ENCODE assay signal across 10 cellular contexts in the genomic region with DNA sequence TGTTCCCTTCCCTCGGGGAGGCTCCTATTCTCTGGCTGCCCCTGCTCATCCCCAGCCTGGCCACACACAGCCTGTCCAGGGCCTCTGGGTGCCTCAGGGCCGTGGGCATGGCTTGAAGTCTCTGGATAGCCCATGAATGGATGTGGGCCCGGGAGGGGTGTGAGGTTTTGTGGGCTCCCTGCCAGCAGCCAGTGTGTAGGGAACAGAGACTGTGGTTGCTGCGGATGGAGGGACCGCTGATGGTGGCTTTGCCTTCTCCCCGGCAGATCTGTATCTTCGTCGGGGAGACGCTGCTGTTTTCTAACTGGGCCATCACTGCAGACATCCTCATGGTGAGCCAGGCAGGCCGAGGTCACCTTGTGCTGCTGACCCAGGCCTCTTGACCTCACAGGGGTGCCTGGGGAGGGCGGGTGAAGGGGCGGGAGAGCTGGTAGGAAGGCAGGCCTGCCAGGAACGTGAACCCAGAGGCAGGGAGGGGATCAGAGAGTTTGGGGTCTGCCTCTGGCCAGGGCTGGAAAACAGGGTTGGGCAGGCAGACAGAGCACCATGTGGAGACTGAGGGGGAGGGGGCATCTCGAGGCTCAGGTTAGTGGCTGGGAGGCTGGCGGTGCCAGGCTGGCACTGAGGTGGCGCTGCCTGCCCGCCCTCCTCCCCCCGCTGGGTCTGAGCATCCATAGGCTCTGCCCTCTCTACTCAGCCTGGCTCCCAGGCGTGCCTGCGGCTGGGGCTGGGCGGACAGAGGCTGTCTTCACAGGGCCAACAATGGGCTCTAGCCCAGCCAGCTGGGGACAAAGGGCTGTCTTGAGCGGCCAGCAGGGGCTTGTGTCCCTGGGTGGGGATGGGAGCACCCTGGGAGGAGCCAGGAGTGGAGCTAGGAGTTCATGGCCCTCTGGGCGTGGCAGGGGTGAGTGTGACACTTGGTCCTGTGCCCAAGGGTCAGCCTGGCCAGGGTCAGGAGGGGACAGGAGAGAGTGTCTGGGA. TPM values are rescaled to one million over a fixed set of nuclear protein-coding genes. Genes with fewer than 3 reads are reported as not detected.
A peak's percentile ranks its signal among the peaks of the same experiment; 100 is the strongest.
DNase-seq lines count a peak whose midpoint lies in the region; ATAC-seq and TF ChIP-seq lines count a peak whose summit lies in the region.
"Had no signal": no experiment of that assay in that cellular context is flagged by ENCODE, and none has a peak within 500 bp of the region (broad histone marks: within the 10 kb centered on the region; RNA-seq: fewer than 3 reads in every experiment).

No MANE protein-coding gene starts in this region.

- H3K36me3 ChIP-seq in skeletal muscle tissue (ENCODE audit: control insufficient read depth in 3 of 3, insufficient read depth in 3 of 3, low read length in 3 of 3): peaks cover under 1 to 4% (median 3%) of the 10 kb centered on the region in 3 donors

- peak; percentile 2 for ATAC-seq in left ventricle myocardium superior
- ATAC-seq in activated CD4-positive, CD25-positive, alpha-beta regulatory T cell treated with anti-CD3 and anti-CD28 coated beads, Interleukin-2, amount 50 U/mL, for 24 hours: no peak
- no peak for ATAC-seq in HG02938 (IDR thresholded peaks at IDR 0.05; ENCODE audit: unreplicated experiment)
- ATAC-seq: body of pancreas had no signal

- POLR2A ChIA-PET in RWPE1 (lab: Yijun Ruan, JAX; ENCODE audit: low non-redundant PET): no interaction called here

- peak; percentile 22 for DNase-seq in NCI-H2107 treated with DMSO at 0.1 percent for 48 hours (lab: John Stamatoyannopoulos, UW; ENCODE audit: unreplicated experiment)
- no peak for DNase-seq in NCI-H2107 (lab: John Stamatoyannopoulos, UW)
- DNase-seq in RWPE1 (ENCODE audit: low spot score): no peak
- DNase-seq in left ventricle myocardium superior: no peak
- no peak for DNase-seq in D341Med (ENCODE audit: low spot score)

- intact Hi-C loops in left ventricle myocardium superior (cut with micrococcal nuclease): no loop called here

- H3K4me3 ChIP-seq in skeletal muscle tissue (ENCODE audit: low read length in 3 of 3): no peak overlapping the region
- H3K4me3 ChIP-seq: body of pancreas had no signal

- TF ChIP-seq CTCF in RWPE1 (conservative IDR thresholded peaks at IDR 0.05; ENCODE audit: low read depth): no peak

- CTCF ChIA-PET in RWPE1 (lab: Yijun Ruan, JAX): no interaction called here

- H3K27me3 ChIP-seq in skeletal muscle tissue (ENCODE audit: control insufficient read depth in 3 of 3, insufficient read depth in 3 of 3, low read length in 3 of 3): peaks cover 5 to 14% (median 14%) of the 10 kb centered on the region in 3 donors
- H3K27me3 ChIP-seq: body of pancreas had no signal

- H3K4me1 ChIP-seq in skeletal muscle tissue (ENCODE audit: control insufficient read depth in 3 of 3, insufficient read depth in 3 of 3, low read length in 3 of 3): peaks cover 53 to 74% (median 57%) of the 10 kb centered on the region in 3 donors
- H3K4me1 ChIP-seq: body of pancreas had no signal

- no peaks in the 10 kb centered on the region for H3K9me3 ChIP-seq in skeletal muscle tissue (ENCODE audit: control insufficient read depth in 3 of 3, low read length in 3 of 3)
- H3K9me3 ChIP-seq: body of pancreas had no signal

- peak overlapping the region in 1 of 3 donors; percentile 14 for H3K9ac ChIP-seq in skeletal muscle tissue (ENCODE audit: low read depth in 1 of 3, low read length in 3 of 3)

- H3K27ac ChIP-seq in RWPE1 (peak overlapping the region; percentile 38), skeletal muscle tissue (ENCODE audit: low read depth, low read length) (peak overlapping the region; percentile 36)

RNA-seq across cellular contexts. Expression of a gene that starts 21.4 kb away (rescaled TPM):
- total RNA-seq in left ventricle myocardium superior (18.5 TPM), skeletal muscle tissue (30.3 TPM)

RNA-seq across cellular contexts. Expression of a gene that starts 26.6 kb away (rescaled TPM):
- 0.22 TPM for total RNA-seq in left ventricle myocardium superior
- not detected for total RNA-seq in skeletal muscle tissue
- total RNA-seq: T-helper 1 cell treated with Interleukin-12 subunit alpha and Interleukin-12 subunit beta and Interleukin-4 antibody, amounts not matched to agents 30 ng/mL and 1 ng/mL, for 36 hours had no signal

RNA-seq across cellular contexts. Expression of a gene that starts 35.1 kb away (rescaled TPM):
- total RNA-seq in left ventricle myocardium superior (12.7 TPM), skeletal muscle tissue (2.6 TPM)

RNA-seq across cellular contexts. Expression of a gene that starts 50.5 kb away (rescaled TPM):
- total RNA-seq in left ventricle myocardium superior (47.4 TPM), skeletal muscle tissue (74.1 TPM)
- total RNA-seq: T-helper 1 cell treated with Interleukin-12 subunit alpha and Interleukin-12 subunit beta and Interleukin-4 antibody, amounts not matched to agents 30 ng/mL and 1 ng/mL, for 36 hours had no signal
